8 cellular contexts compared by ENCODE assay signal in genomic region chr1:211260161-211261107, GRCh38. TPM values are rescaled to one million over a fixed set of nuclear protein-coding genes. Genes with fewer than 3 reads are reported as not detected.
DNase-seq lines count a peak whose midpoint lies in the region; FAIRE-seq and TF ChIP-seq lines count a peak whose summit lies in the region.

No MANE protein-coding gene starts in this region.

- H3K9me3 Mint-ChIP-seq in activated naive CD4-positive, alpha-beta T cell treated with anti-CD3 and anti-CD28 coated beads, Interleukin-2, amount 50 U/mL, for 24 hours = no peaks in the 10 kb centered on the region

- DNase-seq in H7 (peak; percentile 74), MG63 (peak; percentile 91), SK-N-SH (peak; percentile 74), glomerular visceral epithelial cell (ENCODE audit: extremely low spot score) (peak; percentile 79), osteoblast (ENCODE audit: insufficient read length, low spot score, missing footprints) (peak; percentile 92), testis (peak; percentile 91)

- H3K4me3 Mint-ChIP-seq in activated naive CD4-positive, alpha-beta T cell treated with anti-CD3 and anti-CD28 coated beads, Interleukin-2, amount 50 U/mL, for 24 hours = peak overlapping the region; percentile 96

- H3K36me3 ChIP-seq in H7 (replicated peaks; ENCODE audit: control insufficient read depth, insufficient read depth, low read length) (no peaks in the 10 kb centered on the region), MG63 (peaks cover 20% of the 10 kb centered on the region), SK-N-SH (replicated peaks in 1 of 2; ENCODE audit: control insufficient read depth in 1 of 2, insufficient read depth in 2 of 2, low read length in 1 of 2) (peaks cover 15 to 24% of the 10 kb centered on the region in 2 experiments), osteoblast (ENCODE audit: insufficient read depth, low read length) (peaks cover 4% of the 10 kb centered on the region), testis (ENCODE audit: low read depth, missing control alignments) (no peaks in the 10 kb centered on the region)

- no peaks in the 10 kb centered on the region for H3K27me3 Mint-ChIP-seq in activated naive CD4-positive, alpha-beta T cell treated with anti-CD3 and anti-CD28 coated beads, Interleukin-2, amount 50 U/mL, for 24 hours

- peaks cover 31% of the 10 kb centered on the region for H3K4me1 Mint-ChIP-seq in activated naive CD4-positive, alpha-beta T cell treated with anti-CD3 and anti-CD28 coated beads, Interleukin-2, amount 50 U/mL, for 24 hours

- intact Hi-C loops in testis (cut with DNase I; ENCODE audit: low total_unique reads) = no loop called here

- no peak for TF ChIP-seq POLR2A in testis (IDR thresholded peaks at IDR 0.05)

- H4K20me1 ChIP-seq in SK-N-SH (ENCODE audit: insufficient read depth) = no peaks in the 10 kb centered on the region
- peaks cover 10% of the 10 kb centered on the region for H4K20me1 ChIP-seq in osteoblast (ENCODE audit: insufficient read depth, low read length)

- TF ChIP-seq CTCF in SK-N-SH (IDR thresholded peaks at IDR 0.05) (no peak), osteoblast (IDR thresholded peaks at IDR 0.05; ENCODE audit: extremely low read depth, low read depth, low read length) (no peak), testis (IDR thresholded peaks at IDR 0.05) (no peak)

- no peak for TF ChIP-seq EP300 in SK-N-SH (IDR thresholded peaks at IDR 0.05; ENCODE audit: borderline replicate concordance in 1 of 2, low read depth in 1 of 2, low read length in 1 of 2)

- H3K4me3 ChIP-seq in H7 (ENCODE audit: insufficient read depth, low read depth, low read length) = peak overlapping the region; percentile 97
- H3K4me3 ChIP-seq in MG63 = peak overlapping the region; percentile 99
- H3K4me3 ChIP-seq in SK-N-SH (ENCODE audit: low read depth in 2 of 2, low read length in 1 of 2) = peak overlapping the region; percentile 79 to 81
- peak overlapping the region; percentile 95 for H3K4me3 ChIP-seq in osteoblast (ENCODE audit: insufficient read depth, low read length)
- H3K4me3 ChIP-seq in testis = peak overlapping the region; percentile 80 to 98

- H2AFZ ChIP-seq in SK-N-SH (ENCODE audit: low read depth) (peak overlapping the region; percentile 63), osteoblast (ENCODE audit: low read length) (peak overlapping the region; percentile 68)

- no peak for TF ChIP-seq RAD21 in SK-N-SH (IDR thresholded peaks at IDR 0.05; ENCODE audit: low read length)

- H3K79me2 ChIP-seq in SK-N-SH (ENCODE audit: insufficient read depth) (peaks cover 61% of the 10 kb centered on the region), osteoblast (ENCODE audit: insufficient read depth, low read length) (peaks cover 47% of the 10 kb centered on the region)

- under 1% methylated on average over 31 of the region's 58 CpGs for WGBS in SK-N-SH (ENCODE audit: low lambda C conversion rate)
- 0 to 1% methylated on average over 17 to 57 of the region's 58 CpGs for WGBS in testis, 2 donors

- no peaks in the 10 kb centered on the region for H3K9me3 ChIP-seq in MG63
- H3K9me3 ChIP-seq in SK-N-SH = no peaks in the 10 kb centered on the region
- H3K9me3 ChIP-seq in osteoblast (ENCODE audit: low read depth, low read length) = no peaks in the 10 kb centered on the region
- H3K9me3 ChIP-seq in testis = no peaks in the 10 kb centered on the region

- H3K4me1 ChIP-seq in SK-N-SH (ENCODE audit: control insufficient read depth in 1 of 2, insufficient read depth in 2 of 2, low read depth in 1 of 2, low read length in 1 of 2) (peaks cover 8 to 14% of the 10 kb centered on the region in 2 experiments; a peak in 3 of 4 replicates), osteoblast (ENCODE audit: insufficient read depth, low read length) (peaks cover 21% of the 10 kb centered on the region), testis (peaks cover 14% of the 10 kb centered on the region)

- POLR2A ChIA-PET in SK-N-SH (lab: Yijun Ruan, JAX) = no interaction called here

- peak overlapping the region; percentile 94 for H3K27ac Mint-ChIP-seq in activated naive CD4-positive, alpha-beta T cell treated with anti-CD3 and anti-CD28 coated beads, Interleukin-2, amount 50 U/mL, for 24 hours

- peaks cover 6% of the 10 kb centered on the region for H3K36me3 Mint-ChIP-seq in activated naive CD4-positive, alpha-beta T cell treated with anti-CD3 and anti-CD28 coated beads, Interleukin-2, amount 50 U/mL, for 24 hours

- peak overlapping the region; percentile 79 for H3K4me2 ChIP-seq in SK-N-SH
- peak overlapping the region; percentile 90 for H3K4me2 ChIP-seq in osteoblast (ENCODE audit: insufficient read depth, low read length)

- H3K27ac ChIP-seq in SK-N-SH (ENCODE audit: low read depth in 2 of 2, low read length in 1 of 2) (peak overlapping the region; percentile 69 to 99), osteoblast (ENCODE audit: low read depth, low read length) (peak overlapping the region; percentile 58), testis (peak overlapping the region; percentile 98 to 100)

- peak; percentile 39 for FAIRE-seq in G401.6 (lab: Jason Lieb, UNC)

- CTCF ChIA-PET in SK-N-SH (lab: Yijun Ruan, JAX) = interaction anchor here (0.7 to 1.1 kb wide), 4 partner anchors 18 to 1782 kb away, joined by 3 to 4 read pairs (median 3); no protein-coding TSS in a partner anchor

- H3K27me3 ChIP-seq in H7 (ENCODE audit: control insufficient read depth, insufficient read depth, low read length) = no peaks in the 10 kb centered on the region
- no peaks in the 10 kb centered on the region for H3K27me3 ChIP-seq in MG63
- H3K27me3 ChIP-seq in SK-N-SH (ENCODE audit: insufficient read depth) = no peaks in the 10 kb centered on the region
- no peaks in the 10 kb centered on the region for H3K27me3 ChIP-seq in osteoblast (ENCODE audit: insufficient read depth, low read length)
- no peaks in the 10 kb centered on the region for H3K27me3 ChIP-seq in testis

- H3K9ac ChIP-seq in SK-N-SH = peak overlapping the region; percentile 76

- peaks cover 32% of the 10 kb centered on the region for H3F3A ChIP-seq in SK-N-SH (replicated peaks; ENCODE audit: insufficient read depth)

- no peaks in the 10 kb centered on the region for H3K9me2 ChIP-seq in SK-N-SH

TF ChIP-seq in SK-N-SH, 30 proteins besides CTCF, POLR2A, EP300 and RAD21 (continues in another document):
- TF ChIP-seq MXI1 (IDR thresholded peaks at IDR 0.05; ENCODE audit: low read depth, low read length) (peak; percentile 63), TAF1 (IDR thresholded peaks at IDR 0.05; ENCODE audit: borderline replicate concordance, low read depth, low read length) (0 out of 2 replicates have a peak, but pooled peaks have one; percentile 38), RXRA (IDR thresholded peaks at IDR 0.05; ENCODE audit: borderline replicate concordance, low read depth) (no peak), GATA2 (CRISPR knock-in tag; IDR thresholded peaks at IDR 0.05) (no peak), NRF1 (IDR thresholded peaks at IDR 0.05; ENCODE audit: low read depth, low read length) (no peak), YY1 (IDR thresholded peaks at IDR 0.05; ENCODE audit: low read depth) (no peak), FOXM1 (IDR thresholded peaks at IDR 0.05; ENCODE audit: low read depth) (no peak), CHD2 (IDR thresholded peaks at IDR 0.05; ENCODE audit: low read length, partially characterized antibody) (peak; percentile 24), USF1 (IDR thresholded peaks at IDR 0.05; ENCODE audit: borderline replicate concordance, low read depth) (peak; percentile 78), NFIC (IDR thresholded peaks at IDR 0.05; ENCODE audit: borderline replicate concordance) (0 out of 2 replicates have a peak, but pooled peaks have one; percentile 3), POLR2AphosphoS5 (IDR thresholded peaks at IDR 0.05; ENCODE audit: low read depth, low read length) (peak; percentile 41; the same call in 1 of the 2 replicates)
- TF ChIP-seq, protein P1, sequence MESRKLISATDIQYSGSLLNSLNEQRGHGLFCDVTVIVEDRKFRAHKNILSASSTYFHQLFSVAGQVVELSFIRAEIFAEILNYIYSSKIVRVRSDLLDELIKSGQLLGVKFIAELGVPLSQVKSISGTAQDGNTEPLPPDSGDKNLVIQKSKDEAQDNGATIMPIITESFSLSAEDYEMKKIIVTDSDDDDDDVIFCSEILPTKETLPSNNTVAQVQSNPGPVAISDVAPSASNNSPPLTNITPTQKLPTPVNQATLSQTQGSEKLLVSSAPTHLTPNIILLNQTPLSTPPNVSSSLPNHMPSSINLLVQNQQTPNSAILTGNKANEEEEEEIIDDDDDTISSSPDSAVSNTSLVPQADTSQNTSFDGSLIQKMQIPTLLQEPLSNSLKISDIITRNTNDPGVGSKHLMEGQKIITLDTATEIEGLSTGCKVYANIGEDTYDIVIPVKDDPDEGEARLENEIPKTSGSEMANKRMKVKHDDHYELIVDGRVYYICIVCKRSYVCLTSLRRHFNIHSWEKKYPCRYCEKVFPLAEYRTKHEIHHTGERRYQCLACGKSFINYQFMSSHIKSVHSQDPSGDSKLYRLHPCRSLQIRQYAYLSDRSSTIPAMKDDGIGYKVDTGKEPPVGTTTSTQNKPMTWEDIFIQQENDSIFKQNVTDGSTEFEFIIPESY (IDR thresholded peaks at IDR 0.05; ENCODE audit: borderline replicate concordance, low read depth) = no peak
- TF ChIP-seq, protein P2, sequence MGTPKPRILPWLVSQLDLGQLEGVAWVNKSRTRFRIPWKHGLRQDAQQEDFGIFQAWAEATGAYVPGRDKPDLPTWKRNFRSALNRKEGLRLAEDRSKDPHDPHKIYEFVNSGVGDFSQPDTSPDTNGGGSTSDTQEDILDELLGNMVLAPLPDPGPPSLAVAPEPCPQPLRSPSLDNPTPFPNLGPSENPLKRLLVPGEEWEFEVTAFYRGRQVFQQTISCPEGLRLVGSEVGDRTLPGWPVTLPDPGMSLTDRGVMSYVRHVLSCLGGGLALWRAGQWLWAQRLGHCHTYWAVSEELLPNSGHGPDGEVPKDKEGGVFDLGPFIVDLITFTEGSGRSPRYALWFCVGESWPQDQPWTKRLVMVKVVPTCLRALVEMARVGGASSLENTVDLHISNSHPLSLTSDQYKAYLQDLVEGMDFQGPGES (IDR thresholded peaks at IDR 0.05; ENCODE audit: low read depth, low read length) = no peak

RNA-seq across cellular contexts. Expression of gene RCOR3, which starts 1.3 kb away (rescaled TPM):
- 16.7 and 24.3 TPM in 2 replicates for total RNA-seq in H7 (2014; rRNA removed; shearing (Covaris generic))
- total RNA-seq in MG63 (2014; rRNA removed; shearing (Covaris generic); ENCODE audit: low replicate concordance) = 9.3 and 11.6 TPM in 2 replicates
- polyA plus RNA-seq in SK-N-SH (2012; rRNA removed) (18.7 and 20.9 TPM in 2 replicates), testis (ENCODE audit: insufficient read depth, low read depth, low replicate concordance) (128 TPM)
- polyA plus RNA-seq in SK-N-SH (2012; cell fraction: cytosol; rRNA removed) = 18.4 and 19.3 TPM in 2 replicates
- polyA plus RNA-seq in SK-N-SH (2012; cell fraction: nucleus; rRNA removed) = 39.5 and 58.9 TPM in 2 replicates
- total RNA-seq in osteoblast (39.8 and 51.3 TPM in 2 replicates), testis (100 to 1,000 TPM; 114 to 141 TPM)

Comparison
In these comparisons a context has a peak if more than half of its experiments do, and no peak if none do; other contexts are left out.
1. Peak in every context shown above with its lines: DNase-seq, H3K4me3 ChIP-seq and H3K27ac ChIP-seq.